In genomic region chr11:20084921-20085814, GRCh38 we compare ENCODE assay signal across 1 cellular context.
TF ChIP-seq lines count a peak whose summit lies in the region.

No MANE protein-coding gene starts in this region.

TF ChIP-seq in GM23338, 12 proteins besides CTCF, POLR2A, EP300 and RAD21 (continued from another document):
- TF ChIP-seq, protein P1, sequence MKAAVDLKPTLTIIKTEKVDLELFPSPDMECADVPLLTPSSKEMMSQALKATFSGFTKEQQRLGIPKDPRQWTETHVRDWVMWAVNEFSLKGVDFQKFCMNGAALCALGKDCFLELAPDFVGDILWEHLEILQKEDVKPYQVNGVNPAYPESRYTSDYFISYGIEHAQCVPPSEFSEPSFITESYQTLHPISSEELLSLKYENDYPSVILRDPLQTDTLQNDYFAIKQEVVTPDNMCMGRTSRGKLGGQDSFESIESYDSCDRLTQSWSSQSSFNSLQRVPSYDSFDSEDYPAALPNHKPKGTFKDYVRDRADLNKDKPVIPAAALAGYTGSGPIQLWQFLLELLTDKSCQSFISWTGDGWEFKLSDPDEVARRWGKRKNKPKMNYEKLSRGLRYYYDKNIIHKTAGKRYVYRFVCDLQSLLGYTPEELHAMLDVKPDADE (IDR thresholded peaks at IDR 0.05): no peak
- no peak for TF ChIP-seq EZH2phosphoT487 (IDR thresholded peaks at IDR 0.05; ENCODE audit: unreplicated experiment)
- TF ChIP-seq JUNB (IDR thresholded peaks at IDR 0.05; ENCODE audit: unreplicated experiment): no peak
- TF ChIP-seq NANOG (IDR thresholded peaks at IDR 0.05; ENCODE audit: borderline replicate concordance): no peak
- no peak for TF ChIP-seq EZH2 (IDR thresholded peaks at IDR 0.05; ENCODE audit: low read depth, unreplicated experiment)
- no peak for TF ChIP-seq ZNF114 (CRISPR knock-in tag; IDR thresholded peaks at IDR 0.05)
- TF ChIP-seq STAT1 (IDR thresholded peaks at IDR 0.05; ENCODE audit: unreplicated experiment): no peak
- TF ChIP-seq ZNF462 (CRISPR knock-in tag; IDR thresholded peaks at IDR 0.05): no peak
- no peak for TF ChIP-seq CREB1 (CRISPR knock-in tag; IDR thresholded peaks at IDR 0.05; ENCODE audit: low read depth)
- no peak for TF ChIP-seq ZNF331 (CRISPR knock-in tag; IDR thresholded peaks at IDR 0.05; ENCODE audit: low read depth)
- TF ChIP-seq, protein P2, sequence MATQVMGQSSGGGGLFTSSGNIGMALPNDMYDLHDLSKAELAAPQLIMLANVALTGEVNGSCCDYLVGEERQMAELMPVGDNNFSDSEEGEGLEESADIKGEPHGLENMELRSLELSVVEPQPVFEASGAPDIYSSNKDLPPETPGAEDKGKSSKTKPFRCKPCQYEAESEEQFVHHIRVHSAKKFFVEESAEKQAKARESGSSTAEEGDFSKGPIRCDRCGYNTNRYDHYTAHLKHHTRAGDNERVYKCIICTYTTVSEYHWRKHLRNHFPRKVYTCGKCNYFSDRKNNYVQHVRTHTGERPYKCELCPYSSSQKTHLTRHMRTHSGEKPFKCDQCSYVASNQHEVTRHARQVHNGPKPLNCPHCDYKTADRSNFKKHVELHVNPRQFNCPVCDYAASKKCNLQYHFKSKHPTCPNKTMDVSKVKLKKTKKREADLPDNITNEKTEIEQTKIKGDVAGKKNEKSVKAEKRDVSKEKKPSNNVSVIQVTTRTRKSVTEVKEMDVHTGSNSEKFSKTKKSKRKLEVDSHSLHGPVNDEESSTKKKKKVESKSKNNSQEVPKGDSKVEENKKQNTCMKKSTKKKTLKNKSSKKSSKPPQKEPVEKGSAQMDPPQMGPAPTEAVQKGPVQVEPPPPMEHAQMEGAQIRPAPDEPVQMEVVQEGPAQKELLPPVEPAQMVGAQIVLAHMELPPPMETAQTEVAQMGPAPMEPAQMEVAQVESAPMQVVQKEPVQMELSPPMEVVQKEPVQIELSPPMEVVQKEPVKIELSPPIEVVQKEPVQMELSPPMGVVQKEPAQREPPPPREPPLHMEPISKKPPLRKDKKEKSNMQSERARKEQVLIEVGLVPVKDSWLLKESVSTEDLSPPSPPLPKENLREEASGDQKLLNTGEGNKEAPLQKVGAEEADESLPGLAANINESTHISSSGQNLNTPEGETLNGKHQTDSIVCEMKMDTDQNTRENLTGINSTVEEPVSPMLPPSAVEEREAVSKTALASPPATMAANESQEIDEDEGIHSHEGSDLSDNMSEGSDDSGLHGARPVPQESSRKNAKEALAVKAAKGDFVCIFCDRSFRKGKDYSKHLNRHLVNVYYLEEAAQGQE (IDR thresholded peaks at IDR 0.05; ENCODE audit: unreplicated experiment): no peak
